ENCODE assay signal across 8 cellular contexts in the genomic region with DNA sequence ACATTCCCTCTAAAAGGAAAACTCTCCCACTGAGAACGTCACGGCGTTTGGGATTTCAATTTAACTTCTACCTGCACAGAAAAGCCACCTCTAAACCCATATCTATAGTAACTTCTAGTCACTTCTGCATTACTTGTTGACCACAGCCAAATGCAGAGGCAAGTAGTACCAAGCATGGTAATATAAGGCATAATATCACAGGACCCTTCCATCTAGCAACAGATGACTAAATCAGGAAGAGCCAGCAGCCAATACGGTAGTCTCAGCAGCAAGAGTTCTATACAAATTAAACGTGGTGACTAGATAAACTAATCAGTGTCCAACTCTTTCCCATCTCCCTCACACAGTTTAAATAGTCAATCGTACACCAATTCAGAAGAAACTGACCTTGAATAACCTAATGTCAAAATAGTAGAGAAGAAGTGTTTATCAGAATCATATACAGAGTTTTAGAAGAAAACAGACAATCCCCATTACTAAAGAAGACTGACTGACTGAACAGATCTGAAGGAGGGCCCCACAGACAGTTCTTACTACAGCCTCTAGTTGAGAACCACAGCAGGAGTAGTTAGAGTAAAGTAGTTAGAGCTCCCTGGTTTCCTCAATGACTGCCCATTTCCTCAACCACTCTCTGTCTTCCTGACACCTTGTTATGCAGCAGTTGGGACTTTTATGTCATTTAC. TPM values are rescaled to one million over a fixed set of nuclear protein-coding genes. Genes with fewer than 3 reads are reported as not detected.
DNase-seq lines count a peak whose midpoint lies in the region; ATAC-seq and TF ChIP-seq lines count a peak whose summit lies in the region.

No MANE protein-coding gene starts in this region.

- H3K9ac ChIP-seq in DND-41 (ENCODE audit: low read depth, low read length), result no peak overlapping the region

- no peaks in the 10 kb centered on the region for H3K36me3 ChIP-seq in DND-41 (ENCODE audit: insufficient read depth, low read length)

- no peak for TF ChIP-seq CTCF in DND-41 (IDR thresholded peaks at IDR 0.05; ENCODE audit: borderline replicate concordance, extremely low read depth, low read length, poor library complexity, severe bottlenecking)

- DNase-seq in DND-41 (no peak), SKM-1 (lab: John Stamatoyannopoulos, UW; ENCODE audit: unreplicated experiment) (peak; percentile 25), right cardiac atrium (no peak), T-helper 9 cell (no peak), hypothalamus (lab: John Stamatoyannopoulos, UW) (no peak)
- DNase-seq in activated CD4-positive, alpha-beta T cell treated with anti-CD3 and anti-CD28 coated beads for 1 hour, result no peak

- ATAC-seq in DND-41 (ENCODE audit: insufficient read depth, low read depth), result peak; percentile 79
- ATAC-seq in GM19328 (IDR thresholded peaks at IDR 0.05; ENCODE audit: unreplicated experiment), result peak; percentile 100
- peak; percentile 98 for ATAC-seq in HG03135 (IDR thresholded peaks at IDR 0.05; ENCODE audit: unreplicated experiment)
- ATAC-seq in right cardiac atrium, result peak; percentile 81 to 85

- no peaks in the 10 kb centered on the region for H3K9me3 ChIP-seq in DND-41 (ENCODE audit: insufficient read depth, low read length, severe bottlenecking)
- no peaks in the 10 kb centered on the region for H3K9me3 ChIP-seq in right cardiac atrium (ENCODE audit: control insufficient read depth, low read length)

- no peak overlapping the region for H3K4me2 ChIP-seq in DND-41 (ENCODE audit: insufficient read depth, low read length)

- H3K4me3 ChIP-seq in DND-41 (ENCODE audit: low read depth in 1 of 2, low read length in 2 of 2) (no peak overlapping the region), right cardiac atrium (ENCODE audit: low read length) (no peak overlapping the region)

- H3K27me3 ChIP-seq in DND-41 (ENCODE audit: insufficient read depth, low read length, poor library complexity) (no peaks in the 10 kb centered on the region), right cardiac atrium (ENCODE audit: control insufficient read depth, insufficient read depth) (no peaks in the 10 kb centered on the region)

- peaks cover 12% of the 10 kb centered on the region; the same call in 1 of the 2 replicates for H4K20me1 ChIP-seq in DND-41 (ENCODE audit: insufficient read depth, low read length)

- 56% methylated on average over 6 of the region's 6 CpGs for WGBS in right cardiac atrium

- H3K4me1 ChIP-seq in DND-41 (ENCODE audit: insufficient read depth, low read length), result no peaks in the 10 kb centered on the region
- no peaks in the 10 kb centered on the region for H3K4me1 ChIP-seq in right cardiac atrium (ENCODE audit: control insufficient read depth, insufficient read depth, low read length)

- H3K27ac ChIP-seq in DND-41 (ENCODE audit: low read length) (no peak overlapping the region), right cardiac atrium (ENCODE audit: low read length) (no peak overlapping the region)

- peaks cover 91% of the 10 kb centered on the region for H3K79me2 ChIP-seq in DND-41 (ENCODE audit: insufficient read depth, low read length)

- no peak overlapping the region for H2AFZ ChIP-seq in DND-41 (ENCODE audit: low read depth, low read length)

- intact Hi-C loops in right cardiac atrium (cut with DNase I), result no loop called here

RNA-seq across cellular contexts. Expression of gene MEMO1, which starts 30.0 kb away (rescaled TPM):
- total RNA-seq in right cardiac atrium, result 10 to 100 TPM; 33.0 to 39.7 (median 37.0) TPM
- polyA plus RNA-seq in right cardiac atrium, result 37.0 TPM

RNA-seq across cellular contexts. Expression of gene DPY30, which starts 58.8 kb away (rescaled TPM):
- 10 to 100 TPM; 34.7 to 46.0 (median 44.1) TPM for total RNA-seq in right cardiac atrium
- 92.1 TPM for polyA plus RNA-seq in right cardiac atrium
